Comparison of ENCODE assay signal across 1 cellular context in the genomic region with DNA sequence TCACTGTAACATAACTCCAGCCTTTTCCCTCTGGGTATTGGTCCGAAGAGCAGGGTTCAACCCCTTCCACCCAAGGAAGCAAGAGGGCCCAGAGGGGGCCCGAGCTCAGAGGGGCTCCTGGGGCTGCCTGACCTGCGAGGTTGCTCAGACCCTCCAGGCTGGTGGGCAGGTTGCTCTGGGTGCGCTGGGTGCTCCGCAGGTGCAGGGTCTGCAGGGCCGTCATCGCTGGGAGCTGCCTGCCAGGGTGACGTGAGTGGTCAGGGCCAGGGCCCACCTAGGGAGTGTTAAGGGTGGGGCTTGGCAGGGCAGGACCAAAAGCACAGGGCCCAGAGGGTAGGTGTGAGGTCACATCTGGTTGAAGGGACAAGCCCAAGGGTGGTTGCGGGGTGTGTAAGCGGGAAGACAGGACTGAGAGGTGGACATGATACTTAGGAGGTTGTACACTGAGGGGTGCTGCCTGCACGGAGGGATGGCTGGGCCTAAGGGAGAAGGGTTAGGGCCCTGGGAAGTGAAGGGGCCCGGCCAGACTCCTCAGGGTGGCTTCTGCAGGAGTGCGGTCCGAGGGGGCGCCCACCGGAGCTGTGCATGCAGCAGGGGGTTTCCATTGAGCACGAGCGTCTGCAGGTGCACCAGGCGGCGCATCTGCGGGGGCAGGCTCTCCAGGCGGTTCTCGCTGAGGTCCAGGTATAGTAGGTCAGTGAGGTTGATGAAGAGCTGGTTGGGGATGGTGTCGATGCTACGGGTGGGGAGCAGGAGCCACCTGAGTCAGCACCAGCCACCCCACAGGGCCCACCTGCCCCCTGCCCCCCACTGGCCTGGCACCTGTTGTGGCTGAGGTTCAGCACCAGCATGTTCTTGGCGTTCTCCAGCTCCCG.
TF ChIP-seq lines count a peak whose summit lies in the region.

No MANE protein-coding gene starts in this region.

TF ChIP-seq in H1, 55 proteins besides CTCF, POLR2A, EP300 and RAD21:
- TF ChIP-seq CHD1 (IDR thresholded peaks at IDR 0.05; ENCODE audit: low read depth, low read length) (no peak), CBX5 (IDR thresholded peaks at IDR 0.05; ENCODE audit: low read depth, low read length) (no peak), HDAC6 (IDR thresholded peaks at IDR 0.05; ENCODE audit: low read depth, low read length) (no peak), NRF1 (IDR thresholded peaks at IDR 0.05; ENCODE audit: low read depth, low read length) (no peak), JUN (IDR thresholded peaks at IDR 0.05; ENCODE audit: low read depth, low read length) (no peak), CEBPB (IDR thresholded peaks at IDR 0.05; ENCODE audit: low read depth, low read length) (no peak), EZH2 (IDR thresholded peaks at IDR 0.05; ENCODE audit: low read depth, low read length, severe bottlenecking) (no peak), SIRT6 (IDR thresholded peaks at IDR 0.05; ENCODE audit: low read length) (no peak), NANOG (IDR thresholded peaks at IDR 0.05; ENCODE audit: insufficient read depth, low read depth, low read length, poor library complexity, severe bottlenecking) (no peak), CHD2 (IDR thresholded peaks at IDR 0.05; ENCODE audit: low read length) (no peak), JUND (IDR thresholded peaks at IDR 0.05; ENCODE audit: low read length) (no peak), GABPA (IDR thresholded peaks at IDR 0.05; ENCODE audit: borderline replicate concordance, insufficient read depth, low read length) (no peak), MAFK (IDR thresholded peaks at IDR 0.05; ENCODE audit: low read depth, low read length) (no peak), SP4 (IDR thresholded peaks at IDR 0.05; ENCODE audit: low read length) (no peak), SRF (IDR thresholded peaks at IDR 0.05; ENCODE audit: low read depth, low read length) (no peak), ASH2L (IDR thresholded peaks at IDR 0.05; ENCODE audit: low read length) (no peak), EGR1 (IDR thresholded peaks at IDR 0.05; ENCODE audit: borderline replicate concordance, low read depth, low read length) (no peak), POLR2AphosphoS5 (IDR thresholded peaks at IDR 0.05; ENCODE audit: low read depth, low read length) (no peak), TAF7 (optimal IDR thresholded peaks at IDR 0.05; ENCODE audit: borderline replicate concordance, low read depth, low read length) (no peak)
- TF ChIP-seq, protein P1, sequence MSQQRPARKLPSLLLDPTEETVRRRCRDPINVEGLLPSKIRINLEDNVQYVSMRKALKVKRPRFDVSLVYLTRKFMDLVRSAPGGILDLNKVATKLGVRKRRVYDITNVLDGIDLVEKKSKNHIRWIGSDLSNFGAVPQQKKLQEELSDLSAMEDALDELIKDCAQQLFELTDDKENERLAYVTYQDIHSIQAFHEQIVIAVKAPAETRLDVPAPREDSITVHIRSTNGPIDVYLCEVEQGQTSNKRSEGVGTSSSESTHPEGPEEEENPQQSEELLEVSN (IDR thresholded peaks at IDR 0.05): no peak
